In genomic region chr9:79430599-79430998, GRCh38 we compare ENCODE assay signal across 23 cellular contexts.
A peak's percentile ranks its signal among the peaks of the same experiment; 100 is the strongest.
DNase-seq lines count a peak whose midpoint lies in the region; ATAC-seq and TF ChIP-seq lines count a peak whose summit lies in the region.
"Had no signal": no experiment of that assay in that cellular context is flagged by ENCODE, and none has a peak within 500 bp of the region (broad histone marks: within the 10 kb centered on the region; RNA-seq: fewer than 3 reads in every experiment).

No MANE protein-coding gene starts in this region.

- H3K9ac ChIP-seq in GM23248, result no peak overlapping the region
- H3K9ac ChIP-seq: BLaER1 had no signal

- no peak for TF ChIP-seq POLR2A in right lobe of liver (IDR thresholded peaks at IDR 0.05)

- H2AFZ ChIP-seq in GM23338, result no peak overlapping the region
- no peak overlapping the region for H2AFZ ChIP-seq in GM23248

- H3K36me3 ChIP-seq in GM23338 (ENCODE audit: insufficient read depth), result no peaks in the 10 kb centered on the region
- no peaks in the 10 kb centered on the region for H3K36me3 ChIP-seq in right lobe of liver
- no peaks in the 10 kb centered on the region for H3K36me3 ChIP-seq in GM23248 (ENCODE audit: low read depth)
- H3K36me3 ChIP-seq: BLaER1, SJCRH30 had no signal

- no peak overlapping the region for H3K4me3 Mint-ChIP-seq in GM23338
- H3K4me3 Mint-ChIP-seq: CD4-positive, alpha-beta memory T cell; T-cell had no signal

- H3K4me2 ChIP-seq in GM23338 (no peak overlapping the region), GM23248 (ENCODE audit: unreplicated experiment) (no peak overlapping the region)
- H3K4me2 ChIP-seq: BLaER1 had no signal

- no peaks in the 10 kb centered on the region for H3K79me2 ChIP-seq in GM23338 (replicated peaks; ENCODE audit: insufficient read depth)
- H3K79me2 ChIP-seq in GM23248 (ENCODE audit: insufficient read depth), result no peaks in the 10 kb centered on the region

- no peaks in the 10 kb centered on the region for H3K27me3 Mint-ChIP-seq in GM23338 (ENCODE audit: insufficient read depth, low read depth, poor library complexity)

- no peaks in the 10 kb centered on the region for H3K9me3 ChIP-seq in right lobe of liver
- no peaks in the 10 kb centered on the region for H3K9me3 ChIP-seq in GM23248 (ENCODE audit: low read depth)
- H3K9me3 ChIP-seq: Caco-2 had no signal

- H3K27ac Mint-ChIP-seq in GM23338, result no peak overlapping the region
- H3K27ac Mint-ChIP-seq: CD4-positive, alpha-beta memory T cell; T-cell had no signal

- H3K27ac ChIP-seq in GM23338 (ENCODE audit: low read depth) (no peak overlapping the region), right lobe of liver (no peak overlapping the region), GM23248 (no peak overlapping the region)
- H3K27ac ChIP-seq: BLaER1, HL-60, SJCRH30 had no signal

- H3K4me3 ChIP-seq in LNCaP clone FGC (ENCODE audit: low read depth, low read length) (no peak overlapping the region), GM23338 (no peak overlapping the region), right lobe of liver (no peak overlapping the region), GM23248 (no peak overlapping the region)
- H3K4me3 ChIP-seq: BLaER1, SJCRH30 had no signal

- peak; percentile 19 for ATAC-seq in omental fat pad (ENCODE audit: low FRiP score)
- no peak for ATAC-seq in GM23338
- no peak for ATAC-seq in right lobe of liver
- ATAC-seq: HepG2, T-cell had no signal

- intact Hi-C loops in right lobe of liver (cut with DNase I), result no loop called here

- DNase-seq in LNCaP clone FGC (ENCODE audit: low read depth) (peak; percentile 13), NCI-H2029 treated with DMSO at 0.1 percent for 48 hours (lab: John Stamatoyannopoulos, UW) (peak; percentile 19), amniotic epithelial cell (ENCODE audit: low read depth) (peak; percentile 11), omental fat pad (ENCODE audit: low spot score) (no peak), GM23338 (ENCODE audit: low spot score) (no peak), right lobe of liver (no peak), GM23248 (no peak)
- no peak for DNase-seq in activated effector memory CD4-positive, alpha-beta T cell treated with Interleukin-2 at 50 U/mL for 16 hours
- DNase-seq: Caco-2; CD4-positive, alpha-beta memory T cell; DMS153; GDM1; KBM-7; NCI-H1694; NCI-H2107; NCI-H510A treated with DMSO at 0.1 percent for 48 hours; NCI-H774; OCI-M1; SJCRH30; T-cell had no signal

- H3K27me3 ChIP-seq in GM23338 (ENCODE audit: insufficient read depth) (no peaks in the 10 kb centered on the region), right lobe of liver (no peaks in the 10 kb centered on the region), GM23248 (replicated peaks; ENCODE audit: insufficient read depth) (no peaks in the 10 kb centered on the region)
- H3K27me3 ChIP-seq: BLaER1, SJCRH30 had no signal

- H3K9me3 Mint-ChIP-seq in GM23338, result peaks cover 9% of the 10 kb centered on the region

- no peaks in the 10 kb centered on the region for H4K20me1 ChIP-seq in GM23338 (replicated peaks; ENCODE audit: insufficient read depth)
- no peaks in the 10 kb centered on the region for H4K20me1 ChIP-seq in GM23248 (ENCODE audit: insufficient read depth)
- H4K20me1 ChIP-seq: BLaER1 had no signal

- no peak for TF ChIP-seq CTCF in LNCaP clone FGC (IDR thresholded peaks at IDR 0.05; ENCODE audit: control insufficient read depth, extremely low read depth, insufficient read depth)
- no peak for TF ChIP-seq CTCF in omental fat pad (IDR thresholded peaks at IDR 0.05)
- TF ChIP-seq CTCF in GM23338 (conservative IDR thresholded peaks at IDR 0.05; ENCODE audit: low read depth in 2 of 2), result no peak
- no peak for TF ChIP-seq CTCF in right lobe of liver (IDR thresholded peaks at IDR 0.05)

- H3K4me1 ChIP-seq in GM23338 (ENCODE audit: insufficient read depth), result no peaks in the 10 kb centered on the region
- no peaks in the 10 kb centered on the region for H3K4me1 ChIP-seq in right lobe of liver
- H3K4me1 ChIP-seq in GM23248 (ENCODE audit: insufficient read depth), result no peaks in the 10 kb centered on the region
- H3K4me1 ChIP-seq: BLaER1, Caco-2, SJCRH30 had no signal

- in situ Hi-C loops in GM23248 (cut with MboI), result no loop called here

- peaks cover 5% of the 10 kb centered on the region; the same call in 1 of the 2 replicates for H3K9me2 ChIP-seq in GM23338 (ENCODE audit: insufficient read depth)
- no peaks in the 10 kb centered on the region for H3K9me2 ChIP-seq in GM23248 (ENCODE audit: insufficient read depth)

- peaks cover 3% of the 10 kb centered on the region; the same call in 1 of the 3 replicates for H3K36me3 Mint-ChIP-seq in GM23338 (ENCODE audit: low read depth)

- no peaks in the 10 kb centered on the region for H3K4me1 Mint-ChIP-seq in GM23338
- H3K4me1 Mint-ChIP-seq: CD4-positive, alpha-beta memory T cell had no signal

- no peaks in the 10 kb centered on the region for H3F3A ChIP-seq in GM23338 (replicated peaks; ENCODE audit: low read depth)
- no peaks in the 10 kb centered on the region for H3F3A ChIP-seq in GM23248 (ENCODE audit: insufficient read depth)

TF ChIP-seq in GM23338, 12 proteins besides CTCF, POLR2A, EP300 and RAD21:
- no peak for TF ChIP-seq NANOG (IDR thresholded peaks at IDR 0.05; ENCODE audit: borderline replicate concordance)

Comparison
In these comparisons a context has a peak if more than half of its experiments do, and no peak if none do; other contexts are left out.
1. DNase-seq: peak in LNCaP clone FGC (single experiment), NCI-H2029 treated with DMSO at 0.1 percent for 48 hours (single experiment) and amniotic epithelial cell (single experiment); none in omental fat pad (single experiment), GM23338 (single experiment), right lobe of liver (0 of 3), activated effector memory CD4-positive, alpha-beta T cell treated with Interleukin-2 at 50 U/mL for 16 hours (single experiment) and GM23248 (single experiment).